Comparison of ENCODE assay signal across 8 cellular contexts in the genomic region with DNA sequence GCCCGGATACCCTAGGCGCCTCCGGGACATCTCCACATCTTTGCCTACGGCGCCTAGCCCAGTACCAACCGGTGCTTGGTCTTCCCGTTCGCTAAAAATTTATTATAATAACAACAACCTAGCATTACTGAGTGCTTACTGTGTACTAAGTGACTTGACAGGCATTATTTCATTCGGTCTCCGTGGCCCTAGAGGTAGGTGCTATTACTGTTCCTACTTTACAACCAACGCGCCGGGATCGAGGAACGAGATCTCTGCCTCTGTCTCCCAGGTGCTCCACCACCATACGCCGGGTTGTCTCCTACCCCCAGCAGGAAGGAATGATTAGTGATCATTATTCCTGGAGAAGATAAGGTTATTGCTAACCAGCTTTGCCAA. TPM values are rescaled to one million over a fixed set of nuclear protein-coding genes. Genes with fewer than 3 reads are reported as not detected.
DNase-seq lines count a peak whose midpoint lies in the region; ATAC-seq lines count a peak whose summit lies in the region.

No MANE protein-coding gene starts in this region.

- H3K27ac Mint-ChIP-seq in activated naive CD4-positive, alpha-beta T cell treated with anti-CD3 and anti-CD28 coated beads, Interleukin-2, amount 50 U/mL, for 72 hours: peak overlapping the region in 1 of 2 donors; percentile 49

- peak; percentile 20 for DNase-seq in stimulated activated CD4-positive, alpha-beta T cell treated with anti-CD3 and anti-CD28 coated beads, Interleukin-15, amount 100 ng/mL, for 24 hours
- DNase-seq in stimulated activated CD4-positive, alpha-beta T cell treated with anti-CD3 and anti-CD28 coated beads, Interleukin-12 subunit alpha, Interleukin-12 subunit beta, amount 100 ng/mL, for 4 hours: no peak
- DNase-seq in activated naive CD4-positive, alpha-beta T cell treated with anti-CD3 and anti-CD28 coated beads, Interleukin-2, amount 50 U/mL, for 72 hours (ENCODE audit: low spot score in 2 of 2): no peak
- DNase-seq in stimulated activated CD8-positive, alpha-beta memory T cell treated with anti-CD3 and anti-CD28 coated beads, Interleukin-4, amount 100 ng/mL, for 48 hours: peak; percentile 27
- DNase-seq in superior temporal gyrus (ENCODE audit: extremely low spot score): no peak

- H3K9me3 Mint-ChIP-seq in activated naive CD4-positive, alpha-beta T cell treated with anti-CD3 and anti-CD28 coated beads, Interleukin-2, amount 50 U/mL, for 72 hours: no peaks in the 10 kb centered on the region

- H3K27me3 ChIP-seq in iPS-20b (ENCODE audit: insufficient read depth, low read length): peaks cover 26% of the 10 kb centered on the region

- H3K4me3 ChIP-seq in iPS-20b (ENCODE audit: low read length): peak overlapping the region; percentile 77

- no peak overlapping the region; the same call in 1 of the 2 replicates for H3K9ac ChIP-seq in iPS-20b (ENCODE audit: low read depth, low read length)

- H3K36me3 Mint-ChIP-seq in activated naive CD4-positive, alpha-beta T cell treated with anti-CD3 and anti-CD28 coated beads, Interleukin-2, amount 50 U/mL, for 72 hours: no peaks in the 10 kb centered on the region

- ATAC-seq in HG03571 (IDR thresholded peaks at IDR 0.05; ENCODE audit: unreplicated experiment): peak; percentile 6
- ATAC-seq in activated naive CD4-positive, alpha-beta T cell treated with anti-CD3 and anti-CD28 coated beads, Interleukin-2, amount 50 U/mL, for 72 hours: peak; percentile 19 to 27
- ATAC-seq in HG02588 (IDR thresholded peaks at IDR 0.05; ENCODE audit: unreplicated experiment): no peak

- peaks cover 7% of the 10 kb centered on the region; the same call in 1 of the 2 replicates for H3K4me1 ChIP-seq in iPS-20b (ENCODE audit: insufficient read depth, low read length)

- H3K9me3 ChIP-seq in iPS-20b (ENCODE audit: insufficient read depth, low read depth, low read length): no peaks in the 10 kb centered on the region

- H3K27ac ChIP-seq in iPS-20b (ENCODE audit: low read length): no peak overlapping the region

- H3K36me3 ChIP-seq in iPS-20b (ENCODE audit: insufficient read depth, low read depth, low read length): no peaks in the 10 kb centered on the region

RNA-seq across cellular contexts. Expression of a gene that starts 0.7 kb away (rescaled TPM):
- total RNA-seq in activated naive CD4-positive, alpha-beta T cell treated with anti-CD3 and anti-CD28 coated beads, Interleukin-2, amount 50 U/mL, for 72 hours: 10 to 100 TPM; 43.0 to 98.3 TPM

Comparison
In these comparisons a context has a peak if more than half of its experiments do, and no peak if none do; other contexts are left out.
1. DNase-seq: peak in stimulated activated CD4-positive, alpha-beta T cell treated with anti-CD3 and anti-CD28 coated beads, Interleukin-15, amount 100 ng/mL, for 24 hours (single experiment) and stimulated activated CD8-positive, alpha-beta memory T cell treated with anti-CD3 and anti-CD28 coated beads, Interleukin-4, amount 100 ng/mL, for 48 hours (single experiment); none in stimulated activated CD4-positive, alpha-beta T cell treated with anti-CD3 and anti-CD28 coated beads, Interleukin-12 subunit alpha, Interleukin-12 subunit beta, amount 100 ng/mL, for 4 hours (single experiment), activated naive CD4-positive, alpha-beta T cell treated with anti-CD3 and anti-CD28 coated beads, Interleukin-2, amount 50 U/mL, for 72 hours (0 of 2) and superior temporal gyrus (single experiment).